ENCODE assay signal across 18 cellular contexts in genomic region chr3:159936541-159936940, GRCh38. TPM values are rescaled to one million over a fixed set of nuclear protein-coding genes. Genes with fewer than 3 reads are reported as not detected.
"Had no signal": no experiment of that assay in that cellular context is flagged by ENCODE, and none has a peak within 500 bp of the region (broad histone marks: within the 10 kb centered on the region; RNA-seq: fewer than 3 reads in every experiment).

No MANE protein-coding gene starts in this region.

- H3K9me3 ChIP-seq: neutrophil, testis had no signal

- FAIRE-seq: keratinocyte had no signal

- DNase-seq: activated CD4-positive, alpha-beta T cell treated with anti-CD3 and anti-CD28 coated beads, Interleukin-2, amount 10 ng/mL, durations not matched to agents 7 days and 5 days; activated CD4-positive, CD25-positive, alpha-beta regulatory T cell treated with anti-CD3 and anti-CD28 coated beads, Interleukin-2, amount 50 U/mL, for 72 hours; activated CD8-positive, alpha-beta memory T cell treated with anti-CD3 and anti-CD28 coated beads, Interleukin-2, amount 10 ng/mL, durations not matched to agents 7 days and 5 days; activated CD8-positive, alpha-beta T cell treated with anti-CD3 and anti-CD28 coated beads for 36 hours; activated gamma-delta T cell treated with Interleukin-2 at 50 U/mL for 16 hours; activated T-cell treated with anti-CD3 and anti-CD28 coated beads for 4 hours; aorta; dermis blood vessel endothelial cell; effector CD8-positive, alpha-beta T cell; heart right ventricle; left colon; right lobe of liver; stimulated activated CD4-positive, alpha-beta T cell treated with anti-CD3 and anti-CD28 coated beads, Interleukin-15, amount 100 ng/mL, for 24 hours; testis had no signal

- H3K4me3 ChIP-seq: heart right ventricle, right lobe of liver, smooth muscle cell, testis, vagina had no signal

- H3K27me3 ChIP-seq: heart right ventricle, neutrophil, right lobe of liver, testis, vagina had no signal

- H3K36me3 ChIP-seq: heart right ventricle, neutrophil, right lobe of liver, vagina had no signal

- H3K4me1 ChIP-seq: heart right ventricle, right lobe of liver, testis, vagina had no signal

RNA-seq across cellular contexts. Expression of gene IL12A, which starts 52.1 kb away (rescaled TPM):
- total RNA-seq: activated CD8-positive, alpha-beta T cell treated with anti-CD3 and anti-CD28 coated beads for 36 hours had no signal
